ENCODE assay signal across 8 cellular contexts in genomic region chrX:16719334-16720084, GRCh38.
DNase-seq lines count a peak whose midpoint lies in the region; ATAC-seq and FAIRE-seq lines count a peak whose summit lies in the region.

TSS of gene SYAP1 (plus strand) at chrX:16719612. CDS start at chrX:16719725, 113 bp downstream.

- H3K9me3 Mint-ChIP-seq in effector memory CD8-positive, alpha-beta T cell: no peaks in the 10 kb centered on the region
- H3K9me3 Mint-ChIP-seq in memory B cell: no peaks in the 10 kb centered on the region

- DNase-seq in COLO668 (lab: John Stamatoyannopoulos, UW; ENCODE audit: unreplicated experiment) (peak; percentile 96), HTR-8/SVneo (ENCODE audit: insufficient read length, low spot score) (peak; percentile 94), NOMO-1 treated with dmso at 0.1 percent for 144 hours (lab: John Stamatoyannopoulos, UW; ENCODE audit: unreplicated experiment) (peak; percentile 89), memory B cell (ENCODE audit: low spot score in 2 of 2) (peak; percentile 90 to 99)
- DNase-seq in activated CD8-positive, alpha-beta memory T cell treated with anti-CD3 and anti-CD28 coated beads for 48 hours (ENCODE audit: low read depth in 2 of 3, low spot score in 2 of 3): peak; percentile 85 to 96 (median 94)
- peak; percentile 91 to 94 (median 93) for DNase-seq in effector memory CD8-positive, alpha-beta T cell
- DNase-seq in stimulated activated CD8-positive, alpha-beta memory T cell treated with anti-CD3 and anti-CD28 coated beads, Interleukin-12 subunit alpha, Interleukin-12 subunit beta, amount 100 ng/mL, for 24 hours (ENCODE audit: extremely low read depth): peak; percentile 70

- H3K27me3 Mint-ChIP-seq in effector memory CD8-positive, alpha-beta T cell: no peaks in the 10 kb centered on the region
- no peaks in the 10 kb centered on the region for H3K27me3 Mint-ChIP-seq in memory B cell

- FAIRE-seq in HTR-8/SVneo (lab: Jason Lieb, UNC): peak; percentile 99

- H3K4me1 Mint-ChIP-seq in effector memory CD8-positive, alpha-beta T cell (ENCODE audit: low read depth in 2 of 2): peaks cover 6 to 24% of the 10 kb centered on the region in 2 donors
- H3K4me1 Mint-ChIP-seq in memory B cell: peaks cover 2% of the 10 kb centered on the region

- H3K27ac Mint-ChIP-seq in effector memory CD8-positive, alpha-beta T cell: peak within 1 kb of the TSS; percentile 98 to 99
- H3K27ac Mint-ChIP-seq in memory B cell: peak within 1 kb of the TSS; percentile 99

- H3K4me3 Mint-ChIP-seq in effector memory CD8-positive, alpha-beta T cell: peak within 1 kb of the TSS; percentile 90 to 94
- H3K4me3 Mint-ChIP-seq in memory B cell: peak within 1 kb of the TSS; percentile 95

- peaks cover 21% of the 10 kb centered on the region for H3K36me3 Mint-ChIP-seq in effector memory CD8-positive, alpha-beta T cell (ENCODE audit: insufficient read depth)
- H3K36me3 Mint-ChIP-seq in memory B cell: peaks cover 4% of the 10 kb centered on the region

- ATAC-seq in GM21367 (IDR thresholded peaks at IDR 0.05; ENCODE audit: unreplicated experiment) (peak; percentile 96), memory B cell (ENCODE audit: low read depth) (peak; percentile 94)
- ATAC-seq in effector memory CD8-positive, alpha-beta T cell (replicated peaks): peak; percentile 93

Comparison
In these comparisons a context has a peak if more than half of its experiments do, and no peak if none do; other contexts are left out.
1. Peak in every context shown above with its lines: DNase-seq and ATAC-seq.